8 cellular contexts compared by ENCODE assay signal in the genomic region with DNA sequence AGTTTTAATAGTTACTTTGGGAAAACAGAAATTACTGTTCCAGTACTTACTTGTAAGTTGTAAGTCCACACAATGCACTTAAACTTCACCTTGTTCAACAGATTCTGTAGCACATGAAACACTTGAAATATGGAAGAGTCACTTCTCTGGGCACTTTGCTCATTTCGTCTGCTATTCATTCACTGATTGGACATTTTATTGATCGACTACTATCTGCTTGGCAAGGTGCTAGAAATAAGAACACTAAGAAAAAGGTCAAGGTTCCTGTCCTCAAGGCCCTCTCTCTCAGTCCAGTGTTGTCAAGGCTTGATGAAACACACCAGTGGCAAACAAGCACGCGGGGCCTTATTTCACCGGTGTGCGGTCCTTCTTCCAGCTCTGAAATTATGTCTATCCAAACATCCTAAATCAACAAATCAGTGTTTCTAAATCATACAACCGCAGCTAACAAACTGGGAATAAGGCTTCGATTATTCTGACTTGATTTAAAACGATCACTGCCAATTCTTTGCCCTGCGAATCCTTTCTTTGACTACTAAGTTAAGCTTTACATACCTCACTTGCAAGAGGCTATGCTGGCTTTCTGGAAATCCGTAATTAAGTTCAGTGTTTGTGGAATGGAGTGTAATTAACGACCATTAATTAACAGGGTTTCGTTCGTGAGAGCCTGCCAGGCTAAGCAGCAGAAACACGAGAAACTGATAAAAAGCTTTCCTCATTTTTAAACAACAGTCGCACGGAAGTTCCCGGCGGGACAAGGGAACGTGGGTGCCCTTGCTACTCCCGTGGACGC. TPM values are rescaled to one million over a fixed set of nuclear protein-coding genes. Genes with fewer than 3 reads are reported as not detected.
A peak's percentile ranks its signal among the peaks of the same experiment; 100 is the strongest.
DNase-seq lines count a peak whose midpoint lies in the region; ATAC-seq, FAIRE-seq and TF ChIP-seq lines count a peak whose summit lies in the region.

No MANE protein-coding gene starts in this region.

- H3K9me1 ChIP-seq in keratinocyte (ENCODE audit: control insufficient read depth, extremely low read depth, insufficient read depth, low read length): no peaks in the 10 kb centered on the region

- H3K27ac Mint-ChIP-seq in activated naive CD8-positive, alpha-beta T cell treated with anti-CD3 and anti-CD28 coated beads, Interleukin-2, amount 10 ng/mL, durations not matched to agents 7 days and 5 days: peak overlapping the region; percentile 83

- no peak for DNase-seq in AG09309 (ENCODE audit: low read depth)
- DNase-seq in HAP-1 (ENCODE audit: low spot score in 2 of 2): no peak
- DNase-seq in activated naive CD8-positive, alpha-beta T cell treated with anti-CD3 and anti-CD28 coated beads, Interleukin-2, amount 10 ng/mL, durations not matched to agents 7 days and 5 days: no peak
- no peak for DNase-seq in keratinocyte (ENCODE audit: low read depth, low spot score)
- peak; percentile 60 for DNase-seq in superior temporal gyrus (ENCODE audit: extremely low spot score)
- no peak for DNase-seq in NCI-H2196 treated with DMSO at 0.1 percent for 48 hours (lab: John Stamatoyannopoulos, UW; ENCODE audit: unreplicated experiment)
- DNase-seq in RPMI8226: no peak
- DNase-seq in NCI-H187 treated with DMSO at 0.1 percent for 48 hours (lab: John Stamatoyannopoulos, UW): no peak

- no peaks in the 10 kb centered on the region for H3K9me3 Mint-ChIP-seq in activated naive CD8-positive, alpha-beta T cell treated with anti-CD3 and anti-CD28 coated beads, Interleukin-2, amount 10 ng/mL, durations not matched to agents 7 days and 5 days

- peak overlapping the region; percentile 96 for H3K9ac ChIP-seq in keratinocyte (ENCODE audit: control insufficient read depth, extremely low read depth, insufficient read depth, low read length)

- H3K27me3 Mint-ChIP-seq in activated naive CD8-positive, alpha-beta T cell treated with anti-CD3 and anti-CD28 coated beads, Interleukin-2, amount 10 ng/mL, durations not matched to agents 7 days and 5 days: no peaks in the 10 kb centered on the region

- peaks cover 2% of the 10 kb centered on the region for H4K20me1 ChIP-seq in keratinocyte (ENCODE audit: control insufficient read depth, extremely low read depth, insufficient read depth, low read length)

- H3K79me2 ChIP-seq in keratinocyte (ENCODE audit: control insufficient read depth, insufficient read depth, low read length): peaks cover 37% of the 10 kb centered on the region

- H3K4me1 Mint-ChIP-seq in activated naive CD8-positive, alpha-beta T cell treated with anti-CD3 and anti-CD28 coated beads, Interleukin-2, amount 10 ng/mL, durations not matched to agents 7 days and 5 days: peaks cover 20% of the 10 kb centered on the region

- H3K27me3 ChIP-seq in HAP-1 (ENCODE audit: low read depth) (no peaks in the 10 kb centered on the region), keratinocyte (ENCODE audit: control insufficient read depth, extremely low read depth, insufficient read depth, low read length) (no peaks in the 10 kb centered on the region)

- no peaks in the 10 kb centered on the region for H3K36me3 ChIP-seq in HAP-1 (replicated peaks)
- H3K36me3 ChIP-seq in keratinocyte (ENCODE audit: control insufficient read depth in 2 of 2, extremely low read depth in 1 of 2, insufficient read depth in 2 of 2, low read length in 2 of 2): no peaks in the 10 kb centered on the region

- dilution Hi-C loops in keratinocyte (cut with MboI; ENCODE audit: extremely low pct_ligation_motif_present, low sequenced_read_pairs): no loop called here

- H3K9me3 ChIP-seq in HAP-1 (no peaks in the 10 kb centered on the region), keratinocyte (ENCODE audit: control insufficient read depth, low read depth, low read length) (no peaks in the 10 kb centered on the region)

- H3K4me3 ChIP-seq in AG09309 (ENCODE audit: control insufficient read depth, low read depth, low read length): peak overlapping the region; percentile 84
- H3K4me3 ChIP-seq in HAP-1: peak overlapping the region; percentile 59
- peak overlapping the region; percentile 79 to 99 (median 97) for H3K4me3 ChIP-seq in keratinocyte (ENCODE audit: control insufficient read depth in 2 of 3, extremely low read depth in 1 of 3, insufficient read depth in 2 of 3, low read depth in 1 of 3, low read length in 3 of 3)

- no peaks in the 10 kb centered on the region for H3K36me3 Mint-ChIP-seq in activated naive CD8-positive, alpha-beta T cell treated with anti-CD3 and anti-CD28 coated beads, Interleukin-2, amount 10 ng/mL, durations not matched to agents 7 days and 5 days

- TF ChIP-seq CTCF in AG09309 (IDR thresholded peaks at IDR 0.05; ENCODE audit: control insufficient read depth, insufficient read depth, low read depth, low read length, missing control alignments) (no peak), keratinocyte (optimal IDR thresholded peaks at IDR 0.05 in 1 of 3, IDR thresholded peaks at IDR 0.05 in 1 of 3, conservative IDR thresholded peaks at IDR 0.05 in 1 of 3; ENCODE audit: extremely low read depth in 1 of 3, insufficient read depth in 2 of 3, low read length in 3 of 3) (no peak)

- ATAC-seq in activated naive CD8-positive, alpha-beta T cell treated with anti-CD3 and anti-CD28 coated beads, Interleukin-2, amount 10 ng/mL, durations not matched to agents 7 days and 5 days (ENCODE audit: low read depth): no peak

- peak overlapping the region; percentile 93 for H2AFZ ChIP-seq in keratinocyte (ENCODE audit: control insufficient read depth, low read length)

- peak overlapping the region; percentile 87 for H3K4me3 Mint-ChIP-seq in activated naive CD8-positive, alpha-beta T cell treated with anti-CD3 and anti-CD28 coated beads, Interleukin-2, amount 10 ng/mL, durations not matched to agents 7 days and 5 days

- H3K27ac ChIP-seq in keratinocyte (ENCODE audit: control insufficient read depth, insufficient read depth, low read length): peak overlapping the region; percentile 96

- POLR2A ChIA-PET in activated naive CD8-positive, alpha-beta T cell treated with anti-CD3 and anti-CD28 coated beads, Interleukin-2, amount 10 ng/mL, durations not matched to agents 7 days and 5 days (lab: Charles Lee): interaction anchor here (0.9 to 1.4 kb wide), 3 partner anchors 10 to 103 kb away, joined by 3 to 19 read pairs (median 3); partner anchors contain the start of gene ZC3H15

- H3K4me2 ChIP-seq in keratinocyte (ENCODE audit: control insufficient read depth, extremely low read depth, insufficient read depth, low read depth, low read length): peak overlapping the region; percentile 100

- H3K4me1 ChIP-seq in HAP-1: peaks cover 16% of the 10 kb centered on the region
- H3K4me1 ChIP-seq in keratinocyte (ENCODE audit: control insufficient read depth, extremely low read depth, insufficient read depth, low read length): peaks cover 22% of the 10 kb centered on the region

- FAIRE-seq in keratinocyte (lab: Jason Lieb, UNC): no peak

- in situ Hi-C loops in HAP-1 (cut with MboI; ENCODE audit: low sequenced_read_pairs): no loop called here

RNA-seq across cellular contexts. Expression of gene ITGAV, which starts 0.7 kb away (rescaled TPM):
- 1 to 10 TPM; 7.5 to 7.7 TPM for total RNA-seq in activated naive CD8-positive, alpha-beta T cell treated with anti-CD3 and anti-CD28 coated beads, Interleukin-2, amount 10 ng/mL, durations not matched to agents 7 days and 5 days
- polyA plus RNA-seq in keratinocyte: 63.7 to 114 TPM (median 76.6 TPM) in 3 replicates
- polyA plus RNA-seq in keratinocyte (2011; ENCODE audit: low read depth): 42.8 TPM
- 12.1 and 23.3 TPM in 2 replicates for polyA plus RNA-seq in keratinocyte (2011; cell fraction: cytosol; rRNA removed)
- polyA plus RNA-seq in keratinocyte (2011; cell fraction: nucleus; rRNA removed): 107 and 140 TPM in 2 replicates
- 27.5 and 58.3 TPM in 2 replicates for polyA plus RNA-seq in keratinocyte (2012; ENCODE audit: low replicate concordance)
- 70.7 to 212 TPM (median 171 TPM) in 3 replicates for polyA minus RNA-seq in keratinocyte
- polyA minus RNA-seq in keratinocyte (2011; cell fraction: cytosol; rRNA and poly(A)+ RNA removed): 82.9 TPM
- polyA minus RNA-seq in keratinocyte (2011; cell fraction: nucleus; rRNA and poly(A)+ RNA removed): 321 and 568 TPM in 2 replicates
